ENCODE assay signal across 9 cellular contexts in genomic region chrX:154367474-154368308, GRCh38. TPM values are rescaled to one million over a fixed set of nuclear protein-coding genes. Genes with fewer than 3 reads are reported as not detected.
DNase-seq lines count a peak whose midpoint lies in the region; ATAC-seq and TF ChIP-seq lines count a peak whose summit lies in the region.
"Had no signal": no experiment of that assay in that cellular context is flagged by ENCODE, and none has a peak within 500 bp of the region (broad histone marks: within the 10 kb centered on the region; RNA-seq: fewer than 3 reads in every experiment).

No MANE protein-coding gene starts in this region.

- no peak for TF ChIP-seq CTCF in lower lobe of right lung (IDR thresholded peaks at IDR 0.05)
- no peak for TF ChIP-seq CTCF in suprapubic skin (IDR thresholded peaks at IDR 0.05)
- no peak for TF ChIP-seq CTCF in mucosa of descending colon (IDR thresholded peaks at IDR 0.05)

- intact Hi-C loops in lower lobe of right lung (cut with DNase I), result no loop called here
- intact Hi-C loops in mucosa of descending colon (cut with DNase I, micrococcal nuclease), result no loop called here

- TF ChIP-seq POLR2A in suprapubic skin (IDR thresholded peaks at IDR 0.05), result no peak

- H3K4me1 ChIP-seq in lower lobe of right lung, result peaks cover 39% of the 10 kb centered on the region
- H3K4me1 ChIP-seq in suprapubic skin, result peaks cover 41% of the 10 kb centered on the region
- no peaks in the 10 kb centered on the region for H3K4me1 ChIP-seq in mucosa of descending colon (ENCODE audit: low read depth)

- H3K27ac ChIP-seq in angular gyrus (ENCODE audit: low read depth, low read length) (peak overlapping the region; percentile 80), lower lobe of right lung (peak overlapping the region; percentile 88), suprapubic skin (peak overlapping the region; percentile 90)

- H3K36me3 Mint-ChIP-seq in T-helper 2 cell treated with Interferon-gamma antibody and Interleukin-4, amounts not matched to agents 5 μg/mL and 100 μg/mL, for 36 hours (ENCODE audit: low read depth), result peaks cover 42% of the 10 kb centered on the region

- peak overlapping the region; percentile 90 for H3K27ac Mint-ChIP-seq in T-helper 2 cell treated with Interferon-gamma antibody and Interleukin-4, amounts not matched to agents 5 μg/mL and 100 μg/mL, for 36 hours

- peak overlapping the region; percentile 75 for H3K4me3 ChIP-seq in lower lobe of right lung
- peak overlapping the region; percentile 67 for H3K4me3 ChIP-seq in suprapubic skin
- no peak overlapping the region for H3K4me3 ChIP-seq in mucosa of descending colon

- H3K27me3 ChIP-seq in lower lobe of right lung (ENCODE audit: low read depth) (no peaks in the 10 kb centered on the region), suprapubic skin (no peaks in the 10 kb centered on the region)

- no peaks in the 10 kb centered on the region for H3K9me3 Mint-ChIP-seq in T-helper 2 cell treated with Interferon-gamma antibody and Interleukin-4, amounts not matched to agents 5 μg/mL and 100 μg/mL, for 36 hours

- H3K9me3 ChIP-seq in lower lobe of right lung (no peaks in the 10 kb centered on the region), suprapubic skin (no peaks in the 10 kb centered on the region), mucosa of descending colon (no peaks in the 10 kb centered on the region)

- ATAC-seq in lower lobe of right lung, result no peak
- ATAC-seq in mucosa of descending colon, result no peak
- ATAC-seq in GM18907 (IDR thresholded peaks at IDR 0.05; ENCODE audit: unreplicated experiment), result no peak

- 88% methylated on average over 19 of the region's 31 CpGs for WGBS in suprapubic skin

- H3K4me1 Mint-ChIP-seq in T-helper 2 cell treated with Interferon-gamma antibody and Interleukin-4, amounts not matched to agents 5 μg/mL and 100 μg/mL, for 36 hours (ENCODE audit: low read depth), result peaks cover 14% of the 10 kb centered on the region

- peaks cover 56% of the 10 kb centered on the region for H3K36me3 ChIP-seq in lower lobe of right lung
- H3K36me3 ChIP-seq in suprapubic skin, result peaks cover 42% of the 10 kb centered on the region
- no peaks in the 10 kb centered on the region for H3K36me3 ChIP-seq in mucosa of descending colon (ENCODE audit: low read depth)

- no peaks in the 10 kb centered on the region for H3K27me3 Mint-ChIP-seq in T-helper 2 cell treated with Interferon-gamma antibody and Interleukin-4, amounts not matched to agents 5 μg/mL and 100 μg/mL, for 36 hours (ENCODE audit: low read depth)

- H3K4me3 Mint-ChIP-seq in T-helper 2 cell treated with Interferon-gamma antibody and Interleukin-4, amounts not matched to agents 5 μg/mL and 100 μg/mL, for 36 hours, result peak overlapping the region; percentile 90

- no peak for TF ChIP-seq EP300 in suprapubic skin (IDR thresholded peaks at IDR 0.05)

- no peak for DNase-seq in T-helper 2 cell treated with Interferon-gamma antibody and Interleukin-4, amounts not matched to agents 5 μg/mL and 100 μg/mL, for 36 hours (ENCODE audit: low spot score)
- DNase-seq in T-helper 2 cell (no peak), lower lobe of right lung (no peak), suprapubic skin (ENCODE audit: low spot score in 2 of 2) (no peak), 8988T (no peak), mucosa of descending colon (no peak)
- DNase-seq: ACHN had no signal

RNA-seq across cellular contexts. Expression of gene FLNA, which starts 6.7 kb away (rescaled TPM):
- total RNA-seq in lower lobe of right lung (1,080 TPM), suprapubic skin (100 to 1,000 TPM; 374 to 402 (median 386) TPM), mucosa of descending colon (1,000 to 10,000 TPM in 1 of 3 donors, 100 to 1,000 TPM in 2; 164 to 4,590 (median 513) TPM)

RNA-seq across cellular contexts. Expression of gene EMD, which starts 11.4 kb away (rescaled TPM):
- total RNA-seq in lower lobe of right lung (50.9 TPM), suprapubic skin (10 to 100 TPM; 34.4 to 57.0 (median 53.0) TPM), mucosa of descending colon (10 to 100 TPM; 32.3 to 73.0 (median 41.0) TPM)

RNA-seq across cellular contexts. Expression of gene RPL10, which starts 30.5 kb away (rescaled TPM):
- total RNA-seq in lower lobe of right lung (2,678 TPM), suprapubic skin (1,000 to 10,000 TPM; 3,684 to 7,390 (median 6,600) TPM), mucosa of descending colon (1,000 to 10,000 TPM; 2,179 to 2,606 (median 2,424) TPM)

RNA-seq across cellular contexts. Expression of gene DNASE1L1, which starts 41.4 kb away (rescaled TPM):
- 36.1 TPM for total RNA-seq in lower lobe of right lung
- total RNA-seq in suprapubic skin, result 10 to 100 TPM; 14.6 to 30.7 (median 21.2) TPM
- total RNA-seq in mucosa of descending colon, result 10 to 100 TPM; 18.1 to 30.8 (median 25.6) TPM

RNA-seq across cellular contexts. Expression of gene TAFAZZIN, which starts 43.6 kb away (rescaled TPM):
- total RNA-seq in lower lobe of right lung, result 47.8 TPM
- total RNA-seq in suprapubic skin, result 100 to 1,000 TPM in 1 of 4 donors, 10 to 100 TPM in 3; 37.7 to 122 (median 47.8) TPM
- 10 to 100 TPM; 38.2 to 44.7 (median 43.2) TPM for total RNA-seq in mucosa of descending colon
